Comparison of ENCODE assay signal across 1 cellular context in the genomic region with DNA sequence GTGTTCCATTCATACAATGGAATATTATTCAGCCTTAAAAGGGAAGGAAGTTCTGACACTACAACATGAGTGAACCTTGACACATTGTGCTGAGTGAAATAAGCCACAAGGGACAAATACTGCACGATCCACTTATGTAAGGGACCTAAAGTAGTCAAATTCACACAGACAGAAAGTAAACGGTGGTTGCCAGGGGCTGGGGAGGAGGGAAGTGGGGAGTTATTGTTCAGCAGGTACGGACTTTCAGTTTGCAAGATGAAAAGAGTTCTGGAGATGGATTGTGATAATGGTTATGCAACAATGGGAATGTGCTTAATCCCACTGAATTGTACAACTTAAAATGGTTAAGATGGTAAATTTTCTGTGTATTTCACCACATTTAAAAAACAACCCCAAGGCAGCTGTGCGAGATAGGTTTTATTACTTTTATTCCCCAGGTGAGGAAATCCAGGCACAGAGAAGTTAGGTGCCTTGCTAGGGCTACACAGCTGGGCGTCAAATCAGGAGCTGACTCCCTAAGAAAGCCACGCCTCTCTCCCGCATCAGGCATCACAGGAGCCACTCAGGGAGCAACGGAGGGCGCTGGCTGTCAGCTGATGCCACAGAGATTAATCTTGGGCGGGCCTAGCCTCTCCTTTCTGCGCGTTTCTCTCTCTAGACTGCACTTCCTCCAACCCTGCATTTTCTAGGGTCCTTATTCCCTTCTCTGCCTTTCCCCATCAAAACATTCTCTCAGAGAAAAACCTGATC.
TF ChIP-seq lines count a peak whose summit lies in the region.

No MANE protein-coding gene starts in this region.

TF ChIP-seq in neural cell, 6 proteins besides CTCF, POLR2A, EP300 and RAD21 (continued from another document):
- TF ChIP-seq, protein P1, sequence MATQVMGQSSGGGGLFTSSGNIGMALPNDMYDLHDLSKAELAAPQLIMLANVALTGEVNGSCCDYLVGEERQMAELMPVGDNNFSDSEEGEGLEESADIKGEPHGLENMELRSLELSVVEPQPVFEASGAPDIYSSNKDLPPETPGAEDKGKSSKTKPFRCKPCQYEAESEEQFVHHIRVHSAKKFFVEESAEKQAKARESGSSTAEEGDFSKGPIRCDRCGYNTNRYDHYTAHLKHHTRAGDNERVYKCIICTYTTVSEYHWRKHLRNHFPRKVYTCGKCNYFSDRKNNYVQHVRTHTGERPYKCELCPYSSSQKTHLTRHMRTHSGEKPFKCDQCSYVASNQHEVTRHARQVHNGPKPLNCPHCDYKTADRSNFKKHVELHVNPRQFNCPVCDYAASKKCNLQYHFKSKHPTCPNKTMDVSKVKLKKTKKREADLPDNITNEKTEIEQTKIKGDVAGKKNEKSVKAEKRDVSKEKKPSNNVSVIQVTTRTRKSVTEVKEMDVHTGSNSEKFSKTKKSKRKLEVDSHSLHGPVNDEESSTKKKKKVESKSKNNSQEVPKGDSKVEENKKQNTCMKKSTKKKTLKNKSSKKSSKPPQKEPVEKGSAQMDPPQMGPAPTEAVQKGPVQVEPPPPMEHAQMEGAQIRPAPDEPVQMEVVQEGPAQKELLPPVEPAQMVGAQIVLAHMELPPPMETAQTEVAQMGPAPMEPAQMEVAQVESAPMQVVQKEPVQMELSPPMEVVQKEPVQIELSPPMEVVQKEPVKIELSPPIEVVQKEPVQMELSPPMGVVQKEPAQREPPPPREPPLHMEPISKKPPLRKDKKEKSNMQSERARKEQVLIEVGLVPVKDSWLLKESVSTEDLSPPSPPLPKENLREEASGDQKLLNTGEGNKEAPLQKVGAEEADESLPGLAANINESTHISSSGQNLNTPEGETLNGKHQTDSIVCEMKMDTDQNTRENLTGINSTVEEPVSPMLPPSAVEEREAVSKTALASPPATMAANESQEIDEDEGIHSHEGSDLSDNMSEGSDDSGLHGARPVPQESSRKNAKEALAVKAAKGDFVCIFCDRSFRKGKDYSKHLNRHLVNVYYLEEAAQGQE (IDR thresholded peaks at IDR 0.05; ENCODE audit: borderline replicate concordance) = no peak
- TF ChIP-seq TAF1 (IDR thresholded peaks at IDR 0.05; ENCODE audit: low read depth) (no peak), SMC3 (conservative IDR thresholded peaks at IDR 0.05; ENCODE audit: poor library complexity) (no peak), EZH2 (IDR thresholded peaks at IDR 0.05; ENCODE audit: borderline replicate concordance, insufficient read depth, low read length, poor library complexity, severe bottlenecking) (no peak)
